In the genomic region with DNA sequence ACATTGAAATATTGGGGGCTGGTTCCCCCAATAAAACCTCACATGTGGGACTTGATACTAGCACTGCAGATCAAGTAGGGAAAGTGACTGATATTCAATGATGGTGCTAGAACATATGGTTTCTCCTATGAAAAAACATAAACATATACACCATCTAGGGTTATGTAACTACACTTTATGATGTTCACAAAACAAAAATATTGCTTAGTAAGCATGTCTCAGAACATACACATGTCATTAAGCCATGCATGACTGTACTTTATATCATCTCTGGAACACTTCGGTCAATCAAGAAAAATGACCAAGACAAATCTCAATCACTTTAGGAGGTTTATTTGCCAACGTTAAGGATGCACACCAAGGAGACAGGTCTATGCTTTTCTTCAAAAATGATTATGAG, we compare ENCODE assay signal across 25 cellular contexts.
"Had no signal": no experiment of that assay in that cellular context is flagged by ENCODE, and none has a peak within 500 bp of the region (broad histone marks: within the 10 kb centered on the region; RNA-seq: fewer than 3 reads in every experiment).

No MANE protein-coding gene starts in this region.

- H3K27ac ChIP-seq: colonic mucosa, epithelial cell of prostate, esophagus squamous epithelium, gastrocnemius medialis, heart right ventricle, left lung, lower lobe of right lung had no signal

- DNase-seq: colonic mucosa; cortex of kidney; effector CD8-positive, alpha-beta T cell; effector memory CD8-positive, alpha-beta T cell; endodermal cell; erythroblast; esophagus squamous epithelium; foreskin fibroblast; foreskin melanocyte; gastrocnemius medialis; glutamatergic neuron; head of caudate nucleus; heart right ventricle; hippocampal formation; left cardiac atrium; left lung; left ventricle myocardium superior; lower lobe of right lung; mesenchymal stem cell; mucosa of descending colon had no signal

- H3K36me3 ChIP-seq: colonic mucosa, lower lobe of right lung had no signal

- FAIRE-seq: endometrium, islet of Langerhans, keratinocyte had no signal

- H3K27me3 ChIP-seq: colonic mucosa, esophagus squamous epithelium, gastrocnemius medialis, heart right ventricle, left lung had no signal

- ATAC-seq: effector memory CD8-positive, alpha-beta T cell; esophagus mucosa; gastrocnemius medialis; heart right ventricle; left cardiac atrium; left lung; left ventricle myocardium superior; lower lobe of right lung; mucosa of descending colon had no signal

- H3K9me3 ChIP-seq: colonic mucosa had no signal

- H3K4me3 ChIP-seq: colonic mucosa, esophagus squamous epithelium, heart right ventricle, left lung, lower lobe of right lung, mucosa of descending colon had no signal

- H3K4me1 ChIP-seq: colonic mucosa, esophagus squamous epithelium, gastrocnemius medialis, heart right ventricle, left lung, lower lobe of right lung had no signal
